Comparison of ENCODE assay signal across 34 cellular contexts in genomic region chr4:182082910-182083309, GRCh38.
"Had no signal": no experiment of that assay in that cellular context is flagged by ENCODE, and none has a peak within 500 bp of the region (broad histone marks: within the 10 kb centered on the region; RNA-seq: fewer than 3 reads in every experiment).

No MANE protein-coding gene starts in this region.

- H3K4me3 ChIP-seq: adrenal gland, MG63, Peyer's patch had no signal

- DNase-seq: activated CD4-positive, alpha-beta T cell treated with anti-CD3 and anti-CD28 coated beads for 36 hours; activated CD4-positive, alpha-beta T cell treated with anti-CD3 and anti-CD28 coated beads, Interleukin-2, amount 10 ng/mL, durations not matched to agents 7 days and 5 days; activated CD4-positive, alpha-beta T cell treated with anti-CD3 and anti-CD28 coated beads, Interleukin-2, amount 50 U/mL, for 48 hours; activated CD8-positive, alpha-beta memory T cell treated with anti-CD3 and anti-CD28 coated beads, Interleukin-2, amount 50 U/mL, for 4 hours; activated CD8-positive, alpha-beta T cell treated with anti-CD3 and anti-CD28 coated beads, Interleukin-2, amount 10 ng/mL, durations not matched to agents 7 days and 5 days; activated gamma-delta T cell treated with Interleukin-2 at 50 U/mL for 16 hours; activated naive CD4-positive, alpha-beta T cell treated with anti-CD3 and anti-CD28 coated beads for 36 hours; activated T-cell treated with anti-CD3 and anti-CD28 coated beads for 4 hours; activated T-cell treated with anti-CD3 and anti-CD28 coated beads, Interleukin-2, amount 50 U/mL, for 4 hours; adrenal gland; caudate nucleus; cerebellar nuclear complex; Karpas-422; MG63; NCI-H1048; NCI-H1105 treated with DMSO at 0.1 percent for 48 hours; NCI-H1436; NCI-H1694; NCI-H1930; NCI-H2081 treated with DMSO at 0.1 percent for 48 hours; NCI-H226; NCI-H446 treated with DMSO at 0.1 percent for 48 hours; NCI-H524; PC-3; Peyer's patch; RPMI8226; SHP77 treated with DMSO at 0.1 percent for 48 hours had no signal

- H3K4me1 Mint-ChIP-seq: activated CD4-positive, alpha-beta T cell treated with anti-CD3 and anti-CD28 coated beads for 36 hours; activated CD4-positive, alpha-beta T cell treated with anti-CD3 and anti-CD28 coated beads, Interleukin-2, amount 10 ng/mL, durations not matched to agents 7 days and 5 days had no signal

- H3K36me3 ChIP-seq: adrenal gland, MG63, Peyer's patch had no signal

- H3K27me3 Mint-ChIP-seq: activated CD4-positive, alpha-beta T cell treated with anti-CD3 and anti-CD28 coated beads for 36 hours; activated CD4-positive, alpha-beta T cell treated with anti-CD3 and anti-CD28 coated beads, Interleukin-2, amount 10 ng/mL, durations not matched to agents 7 days and 5 days; brain had no signal

- H3K9me3 ChIP-seq: adrenal gland, MG63, Peyer's patch had no signal

- H3K9me3 Mint-ChIP-seq: activated CD4-positive, alpha-beta T cell treated with anti-CD3 and anti-CD28 coated beads, Interleukin-2, amount 10 ng/mL, durations not matched to agents 7 days and 5 days; activated T-cell treated with anti-CD3 and anti-CD28 coated beads, Interleukin-2, amount 50 U/mL, for 4 hours; activated T-helper 1 cell treated with anti-CD3 and anti-CD28 coated beads, Interleukin-12 subunit alpha, Interleukin-12 subunit beta, Interleukin-2, Interleukin-4 antibody, amounts not matched to agents 30 ng/mL and 10 ng/mL and 1 ng/mL, durations not matched to agents 14 hours and 24 hours and 36 hours had no signal

- H3K36me3 Mint-ChIP-seq: activated naive CD4-positive, alpha-beta T cell treated with anti-CD3 and anti-CD28 coated beads, Interleukin-2, amount 50 U/mL, for 72 hours; WTC11 had no signal

- H3K27ac ChIP-seq: adrenal gland, Peyer's patch had no signal

- H3K27me3 ChIP-seq: adrenal gland, MG63, Peyer's patch had no signal

- ATAC-seq: activated CD4-positive, alpha-beta T cell treated with anti-CD3 and anti-CD28 coated beads for 36 hours; activated CD4-positive, CD25-positive, alpha-beta regulatory T cell treated with anti-CD3 and anti-CD28 coated beads, Interleukin-2, amount 50 U/mL, for 24 hours; activated CD8-positive, alpha-beta T cell treated with anti-CD3 and anti-CD28 coated beads, Interleukin-2, amount 10 ng/mL, durations not matched to agents 7 days and 5 days; activated naive CD4-positive, alpha-beta T cell treated with anti-CD3 and anti-CD28 coated beads, Interleukin-2, amount 50 U/mL, for 72 hours; activated T-cell treated with anti-CD3 and anti-CD28 coated beads, Interleukin-2, amount 50 U/mL, for 4 hours; PC-3; WTC11 had no signal

- FAIRE-seq: bronchial epithelial cell, TTC549 had no signal

- H3K4me1 ChIP-seq: adrenal gland, Peyer's patch had no signal

- H3K27ac Mint-ChIP-seq: activated CD4-positive, alpha-beta T cell treated with anti-CD3 and anti-CD28 coated beads for 36 hours; activated CD4-positive, alpha-beta T cell treated with anti-CD3 and anti-CD28 coated beads, Interleukin-2, amount 10 ng/mL, durations not matched to agents 7 days and 5 days; activated CD8-positive, alpha-beta T cell treated with anti-CD3 and anti-CD28 coated beads, Interleukin-2, amount 10 ng/mL, durations not matched to agents 7 days and 5 days; activated naive CD4-positive, alpha-beta T cell treated with anti-CD3 and anti-CD28 coated beads for 36 hours; activated naive CD4-positive, alpha-beta T cell treated with anti-CD3 and anti-CD28 coated beads, Interleukin-2, amount 50 U/mL, for 72 hours; activated T-helper 1 cell treated with anti-CD3 and anti-CD28 coated beads, Interleukin-12 subunit alpha, Interleukin-12 subunit beta, Interleukin-2, Interleukin-4 antibody, amounts not matched to agents 30 ng/mL and 10 ng/mL and 1 ng/mL, durations not matched to agents 14 hours and 24 hours and 36 hours; WTC11 had no signal

- H3K4me3 Mint-ChIP-seq: activated CD4-positive, alpha-beta T cell treated with anti-CD3 and anti-CD28 coated beads for 36 hours; activated CD4-positive, alpha-beta T cell treated with anti-CD3 and anti-CD28 coated beads, Interleukin-2, amount 10 ng/mL, durations not matched to agents 7 days and 5 days; activated CD8-positive, alpha-beta T cell treated with anti-CD3 and anti-CD28 coated beads, Interleukin-2, amount 10 ng/mL, durations not matched to agents 7 days and 5 days; activated naive CD4-positive, alpha-beta T cell treated with anti-CD3 and anti-CD28 coated beads for 36 hours; activated T-cell treated with anti-CD3 and anti-CD28 coated beads, Interleukin-2, amount 50 U/mL, for 4 hours; activated T-helper 1 cell treated with anti-CD3 and anti-CD28 coated beads, Interleukin-12 subunit alpha, Interleukin-12 subunit beta, Interleukin-2, Interleukin-4 antibody, amounts not matched to agents 30 ng/mL and 10 ng/mL and 1 ng/mL, durations not matched to agents 14 hours and 24 hours and 36 hours; brain; WTC11 had no signal
